Comparison of ENCODE assay signal across 34 cellular contexts in genomic region chr3:9582332-9582731, GRCh38. TPM values are rescaled to one million over a fixed set of nuclear protein-coding genes. Genes with fewer than 3 reads are reported as not detected.
"Had no signal": no experiment of that assay in that cellular context is flagged by ENCODE, and none has a peak within 500 bp of the region (broad histone marks: within the 10 kb centered on the region; RNA-seq: fewer than 3 reads in every experiment).

No MANE protein-coding gene starts in this region.

- H3K36me3 ChIP-seq: gastroesophageal sphincter, ovary, prostate gland, stomach, thyroid gland, upper lobe of left lung, vagina, WERI-Rb-1 had no signal

- H3K27ac ChIP-seq: gastroesophageal sphincter, hepatocyte, ovary, prostate gland, skin epidermis, stomach, thyroid gland, upper lobe of left lung, vagina, WERI-Rb-1 had no signal

- H3K4me1 ChIP-seq: gastroesophageal sphincter, prostate gland, stomach, thyroid gland, upper lobe of left lung, vagina had no signal

- H3K9me3 ChIP-seq: ovary, prostate gland, thyroid gland, vagina had no signal

- H3K27ac Mint-ChIP-seq: activated CD8-positive, alpha-beta T cell treated with anti-CD3 and anti-CD28 coated beads for 36 hours; activated naive CD4-positive, alpha-beta T cell treated with anti-CD3 and anti-CD28 coated beads, Interleukin-2, amount 50 U/mL, for 24 hours; activated naive CD8-positive, alpha-beta T cell treated with anti-CD3 and anti-CD28 coated beads, Interleukin-2, amount 50 U/mL, for 24 hours; activated T-helper 17 cell treated with anti-CD3 and anti-CD28 coated beads, Interleukin-2, amount 50 U/mL, for 72 hours; mesothelial cell of epicardium; naive B cell; nephron progenitor cell; stimulated activated effector memory CD8-positive, alpha-beta T cell treated with anti-CD3 and anti-CD28 coated beads, Interleukin-12 subunit alpha, Interleukin-12 subunit beta, amount 100 ng/mL, for 72 hours; T-helper 17 cell had no signal

- DNase-seq: activated CD4-positive, alpha-beta T cell treated with anti-CD3 and anti-CD28 coated beads, Interleukin-2, amount 50 U/mL, for 1 hour; activated CD4-positive, CD25-positive, alpha-beta regulatory T cell treated with anti-CD3 and anti-CD28 coated beads, Interleukin-2, amount 50 U/mL, for 72 hours; activated CD8-positive, alpha-beta T cell treated with anti-CD3 and anti-CD28 coated beads for 36 hours; activated naive CD8-positive, alpha-beta T cell treated with anti-CD3 and anti-CD28 coated beads, Interleukin-2, amount 50 U/mL, for 24 hours; activated T-cell treated with anti-CD3 and anti-CD28 coated beads, Interleukin-2, amount 50 U/mL, for 4 hours; amygdala; caudate nucleus; islet precursor cell; left cardiac atrium; mammary epithelial cell; naive B cell; nephron progenitor cell; ovary; retina; stimulated activated CD4-positive, alpha-beta T cell treated with anti-CD3 and anti-CD28 coated beads, Interleukin-12 subunit alpha, Interleukin-12 subunit beta, amount 100 ng/mL, for 4 hours; stimulated activated CD4-positive, alpha-beta T cell treated with anti-CD3 and anti-CD28 coated beads, Interleukin-4, amount 100 ng/mL, for 24 hours; stomach; T-helper 17 cell; T1000; thyroid gland; upper lobe of left lung; WERI-Rb-1 had no signal

- H3K4me3 ChIP-seq: gastroesophageal sphincter, hepatocyte, ovary, prostate gland, skin epidermis, stomach, thyroid gland, upper lobe of left lung, vagina had no signal

- H3K27me3 ChIP-seq: gastroesophageal sphincter, hepatocyte, ovary, stomach, thyroid gland, upper lobe of left lung, vagina had no signal

- ATAC-seq: activated CD8-positive, alpha-beta T cell treated with anti-CD3 and anti-CD28 coated beads for 36 hours; activated naive CD8-positive, alpha-beta T cell treated with anti-CD3 and anti-CD28 coated beads, Interleukin-2, amount 50 U/mL, for 24 hours; activated T-cell treated with anti-CD3 and anti-CD28 coated beads, Interleukin-2, amount 50 U/mL, for 4 hours; activated T-helper 17 cell treated with anti-CD3 and anti-CD28 coated beads, Interleukin-2, amount 50 U/mL, for 72 hours; gastroesophageal sphincter; left cardiac atrium; sciatic nerve; stimulated activated effector memory CD8-positive, alpha-beta T cell treated with anti-CD3 and anti-CD28 coated beads, Interleukin-12 subunit alpha, Interleukin-12 subunit beta, amount 100 ng/mL, for 72 hours; T-helper 17 cell had no signal

- H2AFZ ChIP-seq: hepatocyte had no signal

- H3K9me3 Mint-ChIP-seq: stimulated activated effector memory CD8-positive, alpha-beta T cell treated with anti-CD3 and anti-CD28 coated beads, Interleukin-12 subunit alpha, Interleukin-12 subunit beta, amount 100 ng/mL, for 72 hours had no signal

- H3K4me3 Mint-ChIP-seq: activated CD8-positive, alpha-beta T cell treated with anti-CD3 and anti-CD28 coated beads for 36 hours; activated naive CD4-positive, alpha-beta T cell treated with anti-CD3 and anti-CD28 coated beads, Interleukin-2, amount 50 U/mL, for 24 hours; activated naive CD8-positive, alpha-beta T cell treated with anti-CD3 and anti-CD28 coated beads, Interleukin-2, amount 50 U/mL, for 24 hours; activated T-cell treated with anti-CD3 and anti-CD28 coated beads, Interleukin-2, amount 50 U/mL, for 4 hours; activated T-helper 17 cell treated with anti-CD3 and anti-CD28 coated beads, Interleukin-2, amount 50 U/mL, for 72 hours; mesothelial cell of epicardium; nephron progenitor cell; stimulated activated effector memory CD8-positive, alpha-beta T cell treated with anti-CD3 and anti-CD28 coated beads, Interleukin-12 subunit alpha, Interleukin-12 subunit beta, amount 100 ng/mL, for 72 hours; T-helper 17 cell had no signal

- H3K4me1 Mint-ChIP-seq: activated naive CD4-positive, alpha-beta T cell treated with anti-CD3 and anti-CD28 coated beads, Interleukin-2, amount 50 U/mL, for 24 hours; activated naive CD8-positive, alpha-beta T cell treated with anti-CD3 and anti-CD28 coated beads, Interleukin-2, amount 50 U/mL, for 24 hours; activated T-helper 17 cell treated with anti-CD3 and anti-CD28 coated beads, Interleukin-2, amount 50 U/mL, for 72 hours; mesothelial cell of epicardium; naive B cell; stimulated activated effector memory CD8-positive, alpha-beta T cell treated with anti-CD3 and anti-CD28 coated beads, Interleukin-12 subunit alpha, Interleukin-12 subunit beta, amount 100 ng/mL, for 72 hours; T-helper 17 cell had no signal

- H3K79me2 ChIP-seq: hepatocyte had no signal

- H3K36me3 Mint-ChIP-seq: activated naive CD4-positive, alpha-beta T cell treated with anti-CD3 and anti-CD28 coated beads, Interleukin-2, amount 50 U/mL, for 24 hours; mesothelial cell of epicardium; naive B cell; stimulated activated effector memory CD8-positive, alpha-beta T cell treated with anti-CD3 and anti-CD28 coated beads, Interleukin-12 subunit alpha, Interleukin-12 subunit beta, amount 100 ng/mL, for 72 hours had no signal

- H3K4me2 ChIP-seq: hepatocyte had no signal

- H3K27me3 Mint-ChIP-seq: activated CD8-positive, alpha-beta T cell treated with anti-CD3 and anti-CD28 coated beads for 36 hours; activated naive CD4-positive, alpha-beta T cell treated with anti-CD3 and anti-CD28 coated beads, Interleukin-2, amount 50 U/mL, for 24 hours; T-helper 17 cell had no signal

RNA-seq across cellular contexts. Expression of gene LHFPL4, which starts 28.7 kb away (rescaled TPM):
- total RNA-seq: activated CD8-positive, alpha-beta T cell treated with anti-CD3 and anti-CD28 coated beads for 36 hours; activated T-cell treated with anti-CD3 and anti-CD28 coated beads, Interleukin-2, amount 50 U/mL, for 4 hours; activated T-helper 17 cell treated with anti-CD3 and anti-CD28 coated beads, Interleukin-2, amount 50 U/mL, for 72 hours; epithelial cell of proximal tubule; hepatocyte; left cardiac atrium; liver; mammary epithelial cell; mesothelial cell of epicardium; sciatic nerve; T-helper 17 cell; vagina had no signal
- polyA plus RNA-seq: mammary epithelial cell, ovary had no signal
